ENCODE assay signal across 12 cellular contexts in genomic region chr1:234985531-234986294, GRCh38.
DNase-seq lines count a peak whose midpoint lies in the region; ATAC-seq, FAIRE-seq and TF ChIP-seq lines count a peak whose summit lies in the region.
"Had no signal": no experiment of that assay in that cellular context is flagged by ENCODE, and none has a peak within 500 bp of the region (broad histone marks: within the 10 kb centered on the region; RNA-seq: fewer than 3 reads in every experiment).

No MANE protein-coding gene starts in this region.

- peaks cover 1% of the 10 kb centered on the region for H3K36me3 Mint-ChIP-seq in activated naive CD8-positive, alpha-beta T cell treated with anti-CD3 and anti-CD28 coated beads, Interleukin-2, amount 50 U/mL, for 24 hours (ENCODE audit: low read depth)
- H3K36me3 Mint-ChIP-seq: neural progenitor cell had no signal

- H3K27ac ChIP-seq in HL-60 (replicated peaks), result peak overlapping the region; percentile 99
- peak overlapping the region; percentile 91 to 95 for H3K27ac ChIP-seq in liver (ENCODE audit: low read depth in 1 of 2, low read length in 2 of 2)
- peak overlapping the region; percentile 46 to 96 (median 86) for H3K27ac ChIP-seq in spleen

- no peak for FAIRE-seq in urothelium cell line (lab: Jason Lieb, UNC)

- no peak overlapping the region for H3K9ac ChIP-seq in liver (ENCODE audit: low read depth in 1 of 2, low read length in 2 of 2)
- H3K9ac ChIP-seq: neural progenitor cell had no signal

- no peaks in the 10 kb centered on the region for H3K27me3 ChIP-seq in HL-60 (ENCODE audit: insufficient read depth, poor library complexity, severe bottlenecking)
- no peaks in the 10 kb centered on the region for H3K27me3 ChIP-seq in liver (ENCODE audit: control insufficient read depth in 4 of 4, insufficient read depth in 4 of 4, low read length in 3 of 4)
- H3K27me3 ChIP-seq in spleen (replicated peaks in 1 of 7), result no peaks in the 10 kb centered on the region
- H3K27me3 ChIP-seq: neural progenitor cell had no signal

- H3K4me3 ChIP-seq in HL-60 (replicated peaks; ENCODE audit: insufficient read depth, low read length) (no peak overlapping the region), liver (ENCODE audit: low read depth in 1 of 3, low read length in 3 of 3) (no peak overlapping the region), spleen (no peak overlapping the region)
- H3K4me3 ChIP-seq: neural progenitor cell had no signal

- no peak overlapping the region for H3K4me3 Mint-ChIP-seq in activated naive CD8-positive, alpha-beta T cell treated with anti-CD3 and anti-CD28 coated beads, Interleukin-2, amount 50 U/mL, for 24 hours
- H3K4me3 Mint-ChIP-seq: neural progenitor cell had no signal

- whole genome bisulfite sequencing in liver, result 97% methylated on average over 10 of the region's 10 CpGs
- 89 to 97% (median 95%) methylated on average over 10 of the region's 10 CpGs for WGBS in spleen, 5 donors

- no peaks in the 10 kb centered on the region for H3K27me3 Mint-ChIP-seq in activated naive CD8-positive, alpha-beta T cell treated with anti-CD3 and anti-CD28 coated beads, Interleukin-2, amount 50 U/mL, for 24 hours

- peaks cover 2% of the 10 kb centered on the region for H3K9me3 Mint-ChIP-seq in activated naive CD8-positive, alpha-beta T cell treated with anti-CD3 and anti-CD28 coated beads, Interleukin-2, amount 50 U/mL, for 24 hours
- H3K9me3 Mint-ChIP-seq: neural progenitor cell had no signal

- H3K4me1 Mint-ChIP-seq in activated naive CD8-positive, alpha-beta T cell treated with anti-CD3 and anti-CD28 coated beads, Interleukin-2, amount 50 U/mL, for 24 hours, result peaks cover 89% of the 10 kb centered on the region

- H3K9me3 ChIP-seq in liver (ENCODE audit: control insufficient read depth in 4 of 4, low read length in 3 of 4), result no peaks in the 10 kb centered on the region
- no peaks in the 10 kb centered on the region for H3K9me3 ChIP-seq in spleen

- TF ChIP-seq CTCF in HL-60 (IDR thresholded peaks at IDR 0.05; ENCODE audit: insufficient read depth, low read length), result no peak
- no peak for TF ChIP-seq CTCF in liver (IDR thresholded peaks at IDR 0.05; ENCODE audit: low read depth, low read length, missing input control)
- TF ChIP-seq CTCF in spleen (IDR thresholded peaks at IDR 0.05 in 8 of 11, conservative IDR thresholded peaks at IDR 0.05 in 3 of 11), result no peak

- TF ChIP-seq POLR2A in spleen (IDR thresholded peaks at IDR 0.05), result no peak

- intact Hi-C loops in spleen (cut with DNase I; ENCODE audit: low total_unique reads), result loop anchor here (10.0 kb wide), 1 partner anchor 99 kb away; no protein-coding TSS in a partner anchor

- DNase-seq in HL-60 (ENCODE audit: low read depth in 1 of 2, low spot score in 1 of 2) (no peak), spleen (no peak), urothelium cell line (ENCODE audit: low spot score) (no peak), NOMO-1 treated with dmso at 0.1 percent for 144 hours (lab: John Stamatoyannopoulos, UW; ENCODE audit: unreplicated experiment) (no peak)
- DNase-seq in activated naive CD8-positive, alpha-beta T cell treated with anti-CD3 and anti-CD28 coated beads, Interleukin-2, amount 50 U/mL, for 24 hours, result no peak
- DNase-seq: activated CD4-positive, alpha-beta T cell treated with anti-CD3 and anti-CD28 coated beads for 1 hour; amniotic stem cell; NCI-H524 had no signal

- no peak for ATAC-seq in activated naive CD8-positive, alpha-beta T cell treated with anti-CD3 and anti-CD28 coated beads, Interleukin-2, amount 50 U/mL, for 24 hours
- ATAC-seq in HG03460 (IDR thresholded peaks at IDR 0.05; ENCODE audit: unreplicated experiment) (no peak), GM18909 (IDR thresholded peaks at IDR 0.05; ENCODE audit: poor library complexity, unreplicated experiment) (no peak)

- TF ChIP-seq RAD21 in liver (IDR thresholded peaks at IDR 0.05), result no peak

- H3K36me3 ChIP-seq in liver (ENCODE audit: control insufficient read depth in 4 of 4, insufficient read depth in 3 of 4, low read depth in 1 of 4, low read length in 3 of 4) (no peaks in the 10 kb centered on the region), spleen (no peaks in the 10 kb centered on the region)
- H3K36me3 ChIP-seq: neural progenitor cell had no signal

- H3K4me1 ChIP-seq in liver (ENCODE audit: control insufficient read depth in 4 of 4, insufficient read depth in 4 of 4, low read length in 3 of 4) (peaks cover 8 to 22% (median 13%) of the 10 kb centered on the region in 4 donors), spleen (peaks cover 23 to 77% (median 56%) of the 10 kb centered on the region in 6 donors)

- peak overlapping the region; percentile 42 for H3K27ac Mint-ChIP-seq in activated naive CD8-positive, alpha-beta T cell treated with anti-CD3 and anti-CD28 coated beads, Interleukin-2, amount 50 U/mL, for 24 hours

TF ChIP-seq in liver, 16 proteins besides CTCF, POLR2A, EP300 and RAD21:
- TF ChIP-seq YY1 (IDR thresholded peaks at IDR 0.05) (no peak), MAX (IDR thresholded peaks at IDR 0.05) (no peak), RXRA (IDR thresholded peaks at IDR 0.05) (no peak), ATF3 (IDR thresholded peaks at IDR 0.05) (no peak), ZBTB33 (IDR thresholded peaks at IDR 0.05) (no peak), HNF4A (conservative IDR thresholded peaks at IDR 0.05) (no peak), GABPA (IDR thresholded peaks at IDR 0.05 in 1 of 2, conservative IDR thresholded peaks at IDR 0.05 in 1 of 2) (no peak), NR2F2 (IDR thresholded peaks at IDR 0.05) (no peak), EGR1 (IDR thresholded peaks at IDR 0.05; ENCODE audit: low read depth in 2 of 2) (no peak), TAF1 (conservative IDR thresholded peaks at IDR 0.05) (no peak), FOXA2 (IDR thresholded peaks at IDR 0.05) (no peak), HNF4G (IDR thresholded peaks at IDR 0.05) (no peak)
TF ChIP-seq in liver: peak in this region for 0.
